ENCODE assay signal across 1 cellular context in genomic region chrX:155068165-155068564, GRCh38.
TF ChIP-seq lines count a peak whose summit lies in the region.

No MANE protein-coding gene starts in this region.

TF ChIP-seq in GM23338, 12 proteins besides CTCF, POLR2A, EP300 and RAD21 (continued from another document):
- no peak for TF ChIP-seq ZNF462 (CRISPR knock-in tag; IDR thresholded peaks at IDR 0.05)
